ENCODE assay signal across 28 cellular contexts in genomic region chr3:135178566-135178965, GRCh38.
"Had no signal": no experiment of that assay in that cellular context is flagged by ENCODE, and none has a peak within 500 bp of the region (broad histone marks: within the 10 kb centered on the region; RNA-seq: fewer than 3 reads in every experiment).

No MANE protein-coding gene starts in this region.

- H3K36me3 ChIP-seq: stomach, suprapubic skin, thoracic aorta, thyroid gland, tibial artery, tibial nerve, transverse colon, upper lobe of left lung, upper lobe of right lung, uterus, vagina had no signal

- DNase-seq: stimulated activated CD4-positive, alpha-beta T cell treated with anti-CD3 and anti-CD28 coated beads, Interleukin-2, amount 100 ng/mL, for 48 hours; stimulated activated CD4-positive, alpha-beta T cell treated with anti-CD3 and anti-CD28 coated beads, Interleukin-4, amount 100 ng/mL, for 1 hour; stimulated activated CD4-positive, alpha-beta T cell treated with anti-CD3 and anti-CD28 coated beads, Interleukin-4, amount 100 ng/mL, for 24 hours; stimulated activated CD4-positive, alpha-beta T cell treated with anti-CD3 and anti-CD28 coated beads, Interleukin-4, amount 100 ng/mL, for 4 hours; stimulated activated CD8-positive, alpha-beta memory T cell treated with anti-CD3 and anti-CD28 coated beads, Interleukin-4, amount 100 ng/mL, for 48 hours; stimulated activated naive B cell treated with anti-CD40 and anti-IgM and Interleukin-4, amounts not matched to agents 10 μg/mL and 1 μg/mL and 100 μg/mL, for 72 hours; stimulated activated naive CD4-positive, alpha-beta T cell; stimulated activated naive CD4-positive, alpha-beta T cell treated with Interleukin-2 at 50 U/mL for 16 hours; stimulated activated naive CD8-positive, alpha-beta T cell treated with anti-CD3 and anti-CD28 coated beads, Interleukin-15, amount 100 ng/mL, for 72 hours; stimulated activated naive CD8-positive, alpha-beta T cell treated with anti-CD3 and anti-CD28 coated beads, Interleukin-15, Interleukin-2, amounts not matched to agents 100 U/mL and 50 U/mL, for 24 hours; stomach; substantia nigra; testis; thyroid gland; tibial artery; transverse colon; trophoblast cell; upper lobe of left lung; upper lobe of right lung; uterus had no signal

- H3K9me3 ChIP-seq: stomach, suprapubic skin, testis, thoracic aorta, thyroid gland, tibial artery, tibial nerve, transverse colon, upper lobe of left lung, upper lobe of right lung, uterus, vagina had no signal

- H3K27me3 Mint-ChIP-seq: stimulated activated naive CD8-positive, alpha-beta T cell treated with anti-CD3 and anti-CD28 coated beads, Interleukin-15, amount 100 ng/mL, for 72 hours had no signal

- H3K4me3 Mint-ChIP-seq: stimulated activated effector memory CD8-positive, alpha-beta T cell treated with anti-CD3 and anti-CD28 coated beads, Interleukin-12 subunit alpha, Interleukin-12 subunit beta, amount 100 ng/mL, for 72 hours; stimulated activated memory B cell treated with anti-CD40 and anti-IgM and Interleukin-4, amounts not matched to agents 10 μg/mL and 1 μg/mL and 100 μg/mL, for 72 hours; stimulated activated naive B cell treated with anti-CD40 and anti-IgM and Interleukin-4, amounts not matched to agents 10 μg/mL and 1 μg/mL and 100 μg/mL, for 72 hours; stimulated activated naive CD8-positive, alpha-beta T cell treated with anti-CD3 and anti-CD28 coated beads, Interleukin-15, amount 100 ng/mL, for 72 hours; stimulated activated naive CD8-positive, alpha-beta T cell treated with anti-CD3 and anti-CD28 coated beads, Interleukin-15, Interleukin-2, amounts not matched to agents 100 ng/mL and 50 ng/mL, for 24 hours; type B pancreatic cell had no signal

- H3K27me3 ChIP-seq: stomach, suprapubic skin, testis, thyroid gland, tibial artery, tibial nerve, transverse colon, upper lobe of left lung, upper lobe of right lung, uterus, vagina had no signal

- H3K9me3 Mint-ChIP-seq: stimulated activated memory B cell treated with anti-CD40 and anti-IgM and Interleukin-4, amounts not matched to agents 10 μg/mL and 1 μg/mL and 100 μg/mL, for 72 hours had no signal

- H3K36me3 Mint-ChIP-seq: stimulated activated effector memory CD8-positive, alpha-beta T cell treated with anti-CD3 and anti-CD28 coated beads, Interleukin-12 subunit alpha, Interleukin-12 subunit beta, amount 100 ng/mL, for 72 hours; type B pancreatic cell had no signal

- H3K27ac Mint-ChIP-seq: stimulated activated effector memory CD8-positive, alpha-beta T cell treated with anti-CD3 and anti-CD28 coated beads, Interleukin-12 subunit alpha, Interleukin-12 subunit beta, amount 100 ng/mL, for 72 hours; stimulated activated memory B cell treated with anti-CD40 and anti-IgM and Interleukin-4, amounts not matched to agents 10 μg/mL and 1 μg/mL and 100 μg/mL, for 72 hours; stimulated activated naive B cell treated with anti-CD40 and anti-IgM and Interleukin-4, amounts not matched to agents 10 μg/mL and 1 μg/mL and 100 μg/mL, for 72 hours; stimulated activated naive CD8-positive, alpha-beta T cell treated with anti-CD3 and anti-CD28 coated beads, Interleukin-15, amount 100 ng/mL, for 72 hours; stimulated activated naive CD8-positive, alpha-beta T cell treated with anti-CD3 and anti-CD28 coated beads, Interleukin-15, Interleukin-2, amounts not matched to agents 100 ng/mL and 50 ng/mL, for 24 hours; type B pancreatic cell had no signal

- H3K4me3 ChIP-seq: stomach, suprapubic skin, testis, thoracic aorta, thyroid gland, tibial artery, tibial nerve, transverse colon, upper lobe of left lung, upper lobe of right lung, uterus, vagina had no signal

- ATAC-seq: stimulated activated effector memory CD8-positive, alpha-beta T cell treated with anti-CD3 and anti-CD28 coated beads, Interleukin-12 subunit alpha, Interleukin-12 subunit beta, amount 100 ng/mL, for 72 hours; stimulated activated memory B cell treated with anti-CD40 and anti-IgM and Interleukin-4, amounts not matched to agents 10 μg/mL and 1 μg/mL and 100 μg/mL, for 72 hours; stimulated activated naive B cell treated with anti-CD40 and anti-IgM and Interleukin-4, amounts not matched to agents 10 μg/mL and 1 μg/mL and 100 μg/mL, for 72 hours; stimulated activated naive CD8-positive, alpha-beta T cell treated with anti-CD3 and anti-CD28 coated beads, Interleukin-15, amount 100 ng/mL, for 72 hours; stimulated activated naive CD8-positive, alpha-beta T cell treated with anti-CD3 and anti-CD28 coated beads, Interleukin-15, Interleukin-2, amounts not matched to agents 100 U/mL and 50 U/mL, for 24 hours; upper lobe of right lung had no signal

- H3K4me1 ChIP-seq: stomach, thyroid gland, tibial artery, tibial nerve, transverse colon, upper lobe of left lung, upper lobe of right lung, uterus, vagina had no signal

- H3K4me1 Mint-ChIP-seq: stimulated activated effector memory CD8-positive, alpha-beta T cell treated with anti-CD3 and anti-CD28 coated beads, Interleukin-12 subunit alpha, Interleukin-12 subunit beta, amount 100 ng/mL, for 72 hours; stimulated activated memory B cell treated with anti-CD40 and anti-IgM and Interleukin-4, amounts not matched to agents 10 μg/mL and 1 μg/mL and 100 μg/mL, for 72 hours; stimulated activated naive B cell treated with anti-CD40 and anti-IgM and Interleukin-4, amounts not matched to agents 10 μg/mL and 1 μg/mL and 100 μg/mL, for 72 hours; stimulated activated naive CD8-positive, alpha-beta T cell treated with anti-CD3 and anti-CD28 coated beads, Interleukin-15, amount 100 ng/mL, for 72 hours had no signal

- H3K27ac ChIP-seq: stomach, suprapubic skin, testis, thoracic aorta, thyroid gland, tibial artery, tibial nerve, transverse colon, upper lobe of left lung, upper lobe of right lung, uterus, vagina had no signal
